Comparison of ENCODE assay signal across 19 cellular contexts in genomic region chr11:120890921-120891320, GRCh38.
DNase-seq lines count a peak whose midpoint lies in the region; TF ChIP-seq lines count a peak whose summit lies in the region.
"Had no signal": no experiment of that assay in that cellular context is flagged by ENCODE, and none has a peak within 500 bp of the region (broad histone marks: within the 10 kb centered on the region; RNA-seq: fewer than 3 reads in every experiment).

No MANE protein-coding gene starts in this region.

- TF ChIP-seq RAD21 in neural cell (conservative IDR thresholded peaks at IDR 0.05): no peak

- no peak for TF ChIP-seq CTCF in neural cell (IDR thresholded peaks at IDR 0.05; ENCODE audit: poor library complexity, severe bottlenecking)
- no peak for TF ChIP-seq CTCF in smooth muscle cell (IDR thresholded peaks at IDR 0.05; ENCODE audit: borderline replicate concordance, insufficient read depth, poor library complexity, severe bottlenecking)

- H3K36me3 ChIP-seq in neural cell (ENCODE audit: insufficient read depth, low read length) (no peaks in the 10 kb centered on the region), smooth muscle cell (ENCODE audit: low read depth) (no peaks in the 10 kb centered on the region)
- H3K36me3 ChIP-seq: BE2C; BLaER1 treated with 17β-estradiol and CSF1 and Interleukin-3, amounts not matched to agents 10 nM and 100 nM; HAP-1 had no signal

- H3K4me3 ChIP-seq in neural cell (ENCODE audit: low read length) (no peak overlapping the region), smooth muscle cell (no peak overlapping the region)
- H3K4me3 ChIP-seq: A549; BLaER1 treated with 17β-estradiol and CSF1 and Interleukin-3, amounts not matched to agents 10 nM and 100 nM; HAP-1 had no signal

- DNase-seq in DMS79 treated with DMSO at 0.1 percent for 48 hours (lab: John Stamatoyannopoulos, UW): peak; percentile 81
- no peak for DNase-seq in DMS79 (lab: John Stamatoyannopoulos, UW)
- DNase-seq in NCI-H2171 treated with DMSO at 0.1 percent for 48 hours (lab: John Stamatoyannopoulos, UW): peak; percentile 34
- no peak for DNase-seq in NCI-H2171 (lab: John Stamatoyannopoulos, UW)
- no peak for DNase-seq in smooth muscle cell (lab: John Stamatoyannopoulos, UW; ENCODE audit: unreplicated experiment)
- DNase-seq: ACHN; AML-193; BE2C; CD4-positive, alpha-beta T cell; CD8-positive, alpha-beta memory T cell; DMS 273 treated with DMSO at 0.1 percent for 48 hours; DND-41; GOT3; HFFc6 had no signal

- H3K79me2 ChIP-seq in neural cell (replicated peaks; ENCODE audit: insufficient read depth, low read length): no peaks in the 10 kb centered on the region
- H3K79me2 ChIP-seq in smooth muscle cell (ENCODE audit: low read depth): no peaks in the 10 kb centered on the region

- H3K27me3 ChIP-seq in neural cell (ENCODE audit: insufficient read depth, low read depth, low read length) (no peaks in the 10 kb centered on the region), smooth muscle cell (ENCODE audit: low read depth) (peaks cover 21% of the 10 kb centered on the region)
- H3K27me3 ChIP-seq: BE2C; BLaER1 treated with 17β-estradiol and CSF1 and Interleukin-3, amounts not matched to agents 10 nM and 100 nM had no signal

- no peaks in the 10 kb centered on the region for H3K4me1 ChIP-seq in smooth muscle cell (ENCODE audit: low read depth)
- H3K4me1 ChIP-seq: A549; BE2C; BLaER1 treated with 17β-estradiol and CSF1 and Interleukin-3, amounts not matched to agents 10 nM and 100 nM had no signal

- peak overlapping the region; percentile 30 for H3K9ac ChIP-seq in neural cell (ENCODE audit: low read length)
- no peak overlapping the region for H3K9ac ChIP-seq in smooth muscle cell (ENCODE audit: low read depth)
- H3K9ac ChIP-seq: BLaER1 treated with 17β-estradiol and CSF1 and Interleukin-3, amounts not matched to agents 10 nM and 100 nM had no signal

- no peaks in the 10 kb centered on the region for H3K9me2 ChIP-seq in neural cell (ENCODE audit: insufficient read depth, low read length)

- H4K20me1 ChIP-seq in neural cell (ENCODE audit: insufficient read depth): no peaks in the 10 kb centered on the region
- H4K20me1 ChIP-seq in smooth muscle cell (ENCODE audit: low read depth): no peaks in the 10 kb centered on the region
- H4K20me1 ChIP-seq: BLaER1 treated with 17β-estradiol and CSF1 and Interleukin-3, amounts not matched to agents 10 nM and 100 nM had no signal

- H2AFZ ChIP-seq in neural cell (ENCODE audit: low read depth, low read length) (no peak overlapping the region), smooth muscle cell (ENCODE audit: low read depth) (no peak overlapping the region)

- H3K9me3 ChIP-seq in neural cell (ENCODE audit: low read length) (peaks cover 3% of the 10 kb centered on the region), smooth muscle cell (replicated peaks; ENCODE audit: low read depth) (no peaks in the 10 kb centered on the region)
- H3K9me3 ChIP-seq: A549; BE2C; BLaER1 treated with 17β-estradiol and CSF1 and Interleukin-3, amounts not matched to agents 10 nM and 100 nM; HAP-1 had no signal

- peak; percentile 18 for TF ChIP-seq EP300 in neural cell (conservative IDR thresholded peaks at IDR 0.05; ENCODE audit: poor library complexity, severe bottlenecking)

- H3K27ac ChIP-seq in neural cell (ENCODE audit: low read length) (peak overlapping the region; percentile 63), smooth muscle cell (ENCODE audit: low read depth) (no peak overlapping the region)
- H3K27ac ChIP-seq: 22Rv1; A549; BLaER1 treated with 17β-estradiol and CSF1 and Interleukin-3, amounts not matched to agents 10 nM and 100 nM had no signal

- no peak overlapping the region for H3K4me2 ChIP-seq in neural cell (ENCODE audit: low read length)
- no peak overlapping the region for H3K4me2 ChIP-seq in smooth muscle cell
- H3K4me2 ChIP-seq: A549; BLaER1 treated with 17β-estradiol and CSF1 and Interleukin-3, amounts not matched to agents 10 nM and 100 nM had no signal

- WGBS in smooth muscle cell (ENCODE audit: low lambda C conversion rate): 93% methylated on average over 4 of the region's 4 CpGs

- H3F3A ChIP-seq in neural cell (ENCODE audit: insufficient read depth, low read length, poor library complexity, severe bottlenecking) (no peaks in the 10 kb centered on the region), smooth muscle cell (ENCODE audit: low read depth) (no peaks in the 10 kb centered on the region)

TF ChIP-seq in neural cell, 6 proteins besides CTCF, POLR2A, EP300 and RAD21:
- no peak for TF ChIP-seq MXI1 (conservative IDR thresholded peaks at IDR 0.05; ENCODE audit: poor library complexity, severe bottlenecking)
- no peak for TF ChIP-seq REST (IDR thresholded peaks at IDR 0.05; ENCODE audit: borderline replicate concordance)
- TF ChIP-seq EZH2 (IDR thresholded peaks at IDR 0.05; ENCODE audit: borderline replicate concordance, insufficient read depth, low read length, poor library complexity, severe bottlenecking): no peak
- TF ChIP-seq SMC3 (conservative IDR thresholded peaks at IDR 0.05; ENCODE audit: poor library complexity): no peak
- no peak for TF ChIP-seq POLR2AphosphoS5 (IDR thresholded peaks at IDR 0.05)
- TF ChIP-seq TAF1 (IDR thresholded peaks at IDR 0.05; ENCODE audit: low read depth): no peak

Comparison
In these comparisons a context has a peak if more than half of its experiments do, and no peak if none do; other contexts are left out.
1. DNase-seq: peak in DMS79 treated with DMSO at 0.1 percent for 48 hours (single experiment) and NCI-H2171 treated with DMSO at 0.1 percent for 48 hours (single experiment); none in DMS79 (single experiment), NCI-H2171 (single experiment) and smooth muscle cell (single experiment).